In the genomic region with DNA sequence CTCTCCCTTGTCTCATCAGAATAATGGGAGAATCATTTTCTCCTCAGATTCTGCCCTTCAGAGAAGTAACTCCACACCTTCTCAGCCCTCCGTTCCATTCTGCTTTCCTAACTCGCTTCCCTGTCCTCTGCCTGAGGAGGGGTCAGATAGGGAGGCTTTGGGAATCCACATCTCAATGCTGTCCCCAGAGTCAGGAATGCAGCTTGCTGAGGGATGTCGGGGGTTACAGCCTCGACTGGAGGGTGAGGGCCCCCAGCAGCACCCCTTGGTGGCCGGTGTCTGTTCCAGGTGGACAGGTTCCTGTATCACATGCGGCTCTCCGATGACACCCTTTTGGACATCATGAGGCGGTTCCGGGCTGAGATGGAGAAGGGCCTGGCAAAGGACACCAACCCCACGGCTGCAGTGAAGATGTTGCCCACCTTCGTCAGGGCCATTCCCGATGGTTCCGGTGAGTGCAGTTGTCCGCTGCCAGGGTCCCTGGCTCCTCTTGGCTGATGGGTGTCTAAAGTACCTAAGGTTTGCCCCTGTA, we compare ENCODE assay signal across 23 cellular contexts. TPM values are rescaled to one million over a fixed set of nuclear protein-coding genes. Genes with fewer than 3 reads are reported as not detected.
"Had no signal": no experiment of that assay in that cellular context is flagged by ENCODE, and none has a peak within 500 bp of the region (broad histone marks: within the 10 kb centered on the region; RNA-seq: fewer than 3 reads in every experiment).

No MANE protein-coding gene starts in this region.

- FAIRE-seq: kidney, small intestine had no signal

- DNase-seq: effector memory CD4-positive, alpha-beta T cell; gastrocnemius medialis; heart right ventricle; hypothalamus; kidney; left cardiac atrium; left ventricle myocardium inferior; lower lobe of right lung; midbrain; nephron progenitor cell; small intestine; stimulated activated CD4-positive, alpha-beta T cell treated with anti-CD3 and anti-CD28 coated beads, Interleukin-2, amount 100 ng/mL, for 48 hours; stimulated activated CD8-positive, alpha-beta memory T cell treated with anti-CD3 and anti-CD28 coated beads, Interleukin-4, amount 100 ng/mL, for 48 hours; tibial artery; upper lobe of left lung; uterus had no signal

- H3K27ac Mint-ChIP-seq: nephron progenitor cell; stimulated activated effector memory CD8-positive, alpha-beta T cell treated with anti-CD3 and anti-CD28 coated beads, Interleukin-12 subunit alpha, Interleukin-12 subunit beta, amount 100 ng/mL, for 72 hours had no signal

- H3K4me3 ChIP-seq: esophagus muscularis mucosa, gastrocnemius medialis, heart right ventricle, left ventricle myocardium inferior, lower lobe of right lung, tibial artery, upper lobe of left lung, uterus had no signal

- H3K4me1 ChIP-seq: gastrocnemius medialis had no signal

- H3K27ac ChIP-seq: epithelial cell of prostate, esophagus muscularis mucosa, gastrocnemius medialis, heart right ventricle, left ventricle myocardium inferior, lower lobe of right lung, neutrophil, tibial artery, upper lobe of left lung, uterus had no signal

- H3K36me3 ChIP-seq: esophagus muscularis mucosa, gastrocnemius medialis, heart right ventricle, left ventricle myocardium inferior, lower lobe of right lung, neutrophil, tibial artery, upper lobe of left lung, uterus had no signal

- H3K9me3 Mint-ChIP-seq: memory B cell; nephron progenitor cell; stimulated activated effector memory CD8-positive, alpha-beta T cell treated with anti-CD3 and anti-CD28 coated beads, Interleukin-12 subunit alpha, Interleukin-12 subunit beta, amount 100 ng/mL, for 72 hours; stimulated activated naive CD8-positive, alpha-beta T cell treated with anti-CD3 and anti-CD28 coated beads, Interleukin-15, Interleukin-2, amounts not matched to agents 100 ng/mL and 50 ng/mL, for 24 hours had no signal

- H3K36me3 Mint-ChIP-seq: memory B cell had no signal

- H3K4me3 Mint-ChIP-seq: memory B cell; nephron progenitor cell; stimulated activated effector memory CD8-positive, alpha-beta T cell treated with anti-CD3 and anti-CD28 coated beads, Interleukin-12 subunit alpha, Interleukin-12 subunit beta, amount 100 ng/mL, for 72 hours; stimulated activated naive CD8-positive, alpha-beta T cell treated with anti-CD3 and anti-CD28 coated beads, Interleukin-15, Interleukin-2, amounts not matched to agents 100 ng/mL and 50 ng/mL, for 24 hours had no signal

- ATAC-seq: heart right ventricle; left cardiac atrium; lower lobe of right lung; stimulated activated effector memory CD8-positive, alpha-beta T cell treated with anti-CD3 and anti-CD28 coated beads, Interleukin-12 subunit alpha, Interleukin-12 subunit beta, amount 100 ng/mL, for 72 hours had no signal

- H3K9me3 ChIP-seq: esophagus muscularis mucosa, gastrocnemius medialis, heart right ventricle, left ventricle myocardium inferior, lower lobe of right lung, neutrophil, tibial artery, upper lobe of left lung, uterus had no signal

- H3K27me3 Mint-ChIP-seq: memory B cell; stimulated activated naive CD8-positive, alpha-beta T cell treated with anti-CD3 and anti-CD28 coated beads, Interleukin-15, Interleukin-2, amounts not matched to agents 100 ng/mL and 50 ng/mL, for 24 hours had no signal

- H3K27me3 ChIP-seq: esophagus muscularis mucosa, gastrocnemius medialis, heart right ventricle, neutrophil, upper lobe of left lung, uterus had no signal

RNA-seq across cellular contexts. Expression of gene HKDC1, which starts 6.9 kb away (rescaled TPM):
- total RNA-seq: left ventricle myocardium inferior, pulmonary artery endothelial cell had no signal
